In genomic region chr10:34172936-34173533, GRCh38 we compare ENCODE assay signal across 1 cellular context.
TF ChIP-seq lines count a peak whose summit lies in the region.

No MANE protein-coding gene starts in this region.

TF ChIP-seq in HepG2, 621 proteins besides CTCF, POLR2A, EP300 and RAD21 (continued from another document):
- TF ChIP-seq SALL1 (CRISPR knock-in tag; IDR thresholded peaks at IDR 0.05) (peak; percentile 28; the same call in 1 of the 2 replicates), REL (CRISPR knock-in tag; conservative IDR thresholded peaks at IDR 0.05) (no peak), CEBPG (CRISPR knock-in tag; IDR thresholded peaks at IDR 0.05) (0 out of 2 replicates have a peak, but pooled peaks have one; percentile 12), ZNF543 (CRISPR knock-in tag; IDR thresholded peaks at IDR 0.05) (no peak), ZNF761 (CRISPR knock-in tag; conservative IDR thresholded peaks at IDR 0.05) (no peak), ZNF749 (CRISPR knock-in tag; IDR thresholded peaks at IDR 0.05; ENCODE audit: borderline replicate concordance) (no peak), POLR2AphosphoS2 (IDR thresholded peaks at IDR 0.05; ENCODE audit: low read depth, low read length) (no peak), ARHGAP35 (CRISPR knock-in tag; IDR thresholded peaks at IDR 0.05; ENCODE audit: borderline replicate concordance) (no peak), ZKSCAN5 (CRISPR knock-in tag; IDR thresholded peaks at IDR 0.05) (no peak), NR0B2 (CRISPR knock-in tag; IDR thresholded peaks at IDR 0.05) (no peak), ARID5B (CRISPR knock-in tag; IDR thresholded peaks at IDR 0.05) (peak; percentile 71), ZFP82 (CRISPR knock-in tag; IDR thresholded peaks at IDR 0.05; ENCODE audit: borderline replicate concordance) (no peak)
TF ChIP-seq in HepG2: peak in this region for 5.
